ENCODE assay signal across 8 cellular contexts in the genomic region with DNA sequence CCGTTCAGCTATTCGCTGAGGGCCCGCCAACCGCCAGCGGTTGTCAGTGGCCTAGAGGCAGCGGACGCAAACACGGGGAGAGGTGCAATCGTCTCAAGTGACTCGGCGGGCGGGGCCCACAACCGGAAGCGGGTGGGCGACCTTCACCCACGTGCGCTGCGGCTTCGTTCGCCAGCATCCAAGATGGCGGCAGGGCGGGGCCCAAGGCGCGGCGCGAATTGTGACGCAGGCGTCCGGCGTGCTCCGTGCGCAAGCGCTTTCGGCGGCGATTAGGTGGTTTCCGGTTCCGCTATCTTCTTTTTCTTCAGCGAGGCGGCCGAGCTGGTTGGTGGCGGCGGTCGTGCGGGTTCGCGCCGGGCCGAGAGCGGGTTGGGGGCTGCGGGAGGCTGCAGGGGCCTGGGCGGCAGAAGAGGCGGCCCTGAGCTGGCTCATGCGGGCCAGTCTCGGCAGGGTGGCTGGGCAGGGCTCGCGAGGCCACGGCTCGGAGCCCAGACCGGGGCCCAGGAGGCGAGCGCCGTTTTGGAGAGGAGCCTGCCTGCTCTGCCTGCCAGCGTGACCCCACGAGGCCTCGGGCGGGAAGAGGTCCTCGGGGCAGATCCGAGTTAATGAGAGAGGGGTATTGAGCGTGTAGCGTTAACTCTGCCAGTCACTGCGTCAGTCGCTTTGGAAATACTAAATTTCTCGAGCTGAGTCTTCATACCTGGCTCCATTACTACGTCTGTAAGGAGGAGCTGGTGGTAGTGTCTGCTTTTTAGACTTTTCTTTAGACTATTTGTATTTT. TPM values are rescaled to one million over a fixed set of nuclear protein-coding genes. Genes with fewer than 3 reads are reported as not detected.
A peak's percentile ranks its signal among the peaks of the same experiment; 100 is the strongest.
DNase-seq lines count a peak whose midpoint lies in the region; ATAC-seq lines count a peak whose summit lies in the region.

A gene (plus strand): TSS at position 294 of the 781 bp plus-strand sequence. CDS start 1,444 bp downstream, outside the sequence.

- peak within 1 kb of the TSS; percentile 92 to 98 (median 94) for H3K27ac Mint-ChIP-seq in CD8-positive, alpha-beta memory T cell

- no peaks in the 10 kb centered on the region for H3K27me3 Mint-ChIP-seq in CD8-positive, alpha-beta memory T cell

- peak within 1 kb of the TSS; percentile 96 for H3K27ac ChIP-seq in CD8-positive, alpha-beta memory T cell (ENCODE audit: low read depth, low read length)

- peak; percentile 98 to 99 (median 99) for DNase-seq in CD8-positive, alpha-beta memory T cell
- DNase-seq in HS-5 (ENCODE audit: low read depth) (peak; percentile 79), medulla oblongata (ENCODE audit: extremely low spot score) (peak; percentile 97)
- peak; percentile 98 for DNase-seq in NK-92 treated with Interleukin-12 subunit alpha and Interleukin-12 subunit beta, amount 100 ng/mL, for 24 hours (lab: John Stamatoyannopoulos, UW)
- DNase-seq in activated CD8-positive, alpha-beta memory T cell treated with anti-CD3 and anti-CD28 coated beads for 24 hours: peak; percentile 99
- peak; percentile 99 for DNase-seq in effector CD4-positive, alpha-beta T cell
- DNase-seq in stimulated activated CD8-positive, alpha-beta memory T cell treated with anti-CD3 and anti-CD28 coated beads, Interleukin-12 subunit alpha, Interleukin-12 subunit beta, amount 100 ng/mL, for 1 hour (ENCODE audit: low read depth): peak; percentile 98

- H3K4me1 ChIP-seq in CD8-positive, alpha-beta memory T cell (ENCODE audit: insufficient read depth, low read length): peaks cover 22% of the 10 kb centered on the region

- H3K27me3 ChIP-seq in CD8-positive, alpha-beta memory T cell (ENCODE audit: insufficient read depth, low read length, poor library complexity, severe bottlenecking): no peaks in the 10 kb centered on the region

- no peaks in the 10 kb centered on the region for H3K9me3 Mint-ChIP-seq in CD8-positive, alpha-beta memory T cell

- ATAC-seq in GM19467 (IDR thresholded peaks at IDR 0.05; ENCODE audit: unreplicated experiment): peak; percentile 87

- CTCF ChIA-PET in CD8-positive, alpha-beta memory T cell (lab: Charles Lee): interaction anchor here (0.7 to 4.4 kb wide), 18 partner anchors 9 to 348 kb away, joined by 3 to 41 read pairs (median 4); a partner anchor contains a TSS

- H3K9me3 ChIP-seq in CD8-positive, alpha-beta memory T cell (ENCODE audit: low read length): no peaks in the 10 kb centered on the region

- peaks cover 19 to 33% (median 22%) of the 10 kb centered on the region in 3 donors for H3K4me1 Mint-ChIP-seq in CD8-positive, alpha-beta memory T cell

- H3K4me3 ChIP-seq in CD8-positive, alpha-beta memory T cell (ENCODE audit: low read length): peak within 1 kb of the TSS; percentile 77

- peaks cover 0 to 83% (median 15%) of the 10 kb centered on the region in 3 donors for H3K36me3 Mint-ChIP-seq in CD8-positive, alpha-beta memory T cell

- POLR2A ChIA-PET in CD8-positive, alpha-beta memory T cell (lab: Charles Lee): interaction anchor here (0.7 to 2.2 kb wide), 15 partner anchors 15 to 348 kb away, joined by 3 to 43 read pairs (median 5); a partner anchor contains a TSS

- H3K4me3 Mint-ChIP-seq in CD8-positive, alpha-beta memory T cell: peak within 1 kb of the TSS; percentile 90 to 97 (median 93)

- peaks cover 51% of the 10 kb centered on the region for H3K36me3 ChIP-seq in CD8-positive, alpha-beta memory T cell (ENCODE audit: insufficient read depth, low read length)

RNA-seq across cellular contexts. Expression of the gene that starts here (rescaled TPM):
- 1,000 to 10,000 TPM; 1,684 to 1,700 TPM for total RNA-seq in CD8-positive, alpha-beta memory T cell
- polyA plus RNA-seq in CD8-positive, alpha-beta memory T cell: 1,487 TPM

Comparison
In these comparisons a context has a peak if more than half of its experiments do, and no peak if none do; other contexts are left out.
1. Peak in every context shown above with its lines: DNase-seq, ATAC-seq, H3K4me3 ChIP-seq and H3K27ac ChIP-seq.